In the genomic region with DNA sequence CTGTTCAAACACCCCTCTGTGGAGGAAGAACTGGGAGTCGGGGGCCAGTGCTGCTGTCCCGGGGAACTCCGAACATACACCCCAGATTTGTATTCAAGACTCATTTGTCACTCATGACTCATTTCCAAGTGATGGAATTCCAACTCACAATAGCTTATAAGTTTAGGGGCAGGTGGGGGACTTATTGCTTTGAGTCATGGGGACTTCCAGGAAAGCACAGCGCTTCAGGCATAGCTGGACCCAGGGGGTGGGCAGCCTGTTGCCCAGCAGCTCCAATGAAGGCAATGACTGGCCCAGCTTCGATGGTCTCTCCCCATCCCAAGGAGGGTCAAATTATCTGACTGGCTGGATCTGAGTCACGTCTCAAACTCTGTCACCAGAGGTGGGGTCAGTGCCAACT, we compare ENCODE assay signal across 13 cellular contexts.
DNase-seq lines count a peak whose midpoint lies in the region; ATAC-seq and TF ChIP-seq lines count a peak whose summit lies in the region.
"Had no signal": no experiment of that assay in that cellular context is flagged by ENCODE, and none has a peak within 500 bp of the region (broad histone marks: within the 10 kb centered on the region; RNA-seq: fewer than 3 reads in every experiment).

No MANE protein-coding gene starts in this region.

- no peaks in the 10 kb centered on the region for H3K4me1 ChIP-seq in mammary epithelial cell (ENCODE audit: insufficient read depth, low read length)
- H3K4me1 ChIP-seq in osteoblast (ENCODE audit: insufficient read depth, low read length): peaks cover 8% of the 10 kb centered on the region

- ATAC-seq in left colon: no peak
- no peak for ATAC-seq in HG02870 (IDR thresholded peaks at IDR 0.05; ENCODE audit: unreplicated experiment)
- ATAC-seq: stimulated activated naive CD8-positive, alpha-beta T cell treated with anti-CD3 and anti-CD28 coated beads, Interleukin-15, Interleukin-2, amounts not matched to agents 100 U/mL and 50 U/mL, for 24 hours had no signal

- H3K9me3 ChIP-seq in mammary epithelial cell (replicated peaks; ENCODE audit: insufficient read depth, low read length) (no peaks in the 10 kb centered on the region), osteoblast (ENCODE audit: low read depth, low read length) (no peaks in the 10 kb centered on the region)

- H3K36me3 ChIP-seq in mammary epithelial cell (ENCODE audit: insufficient read depth, low read length): no peaks in the 10 kb centered on the region
- H3K36me3 ChIP-seq in osteoblast (ENCODE audit: insufficient read depth, low read length): no peaks in the 10 kb centered on the region

- H4K20me1 ChIP-seq in mammary epithelial cell (ENCODE audit: insufficient read depth, low read length) (no peaks in the 10 kb centered on the region), osteoblast (ENCODE audit: insufficient read depth, low read length) (no peaks in the 10 kb centered on the region)

- H3K27ac ChIP-seq in mammary epithelial cell (ENCODE audit: insufficient read depth, low read depth, low read length) (no peak overlapping the region), osteoblast (ENCODE audit: low read depth, low read length) (no peak overlapping the region)

- H3K4me2 ChIP-seq in mammary epithelial cell (ENCODE audit: insufficient read depth, low read depth, low read length) (no peak overlapping the region), osteoblast (ENCODE audit: insufficient read depth, low read length) (peak overlapping the region; percentile 32)

- 46% methylated on average over 5 of the region's 6 CpGs for WGBS in mammary epithelial cell (ENCODE audit: low coverage, missing lambda C conversion rate)

- in situ Hi-C loops in mammary epithelial cell (cut with MboI; ENCODE audit: low sequenced_read_pairs in 2 of 2): loop anchor here in 1 of 2 donors (10.0 kb wide), 1 partner anchor 285 kb away; the partner anchor contains the start of gene SNRPA1

- no peak overlapping the region for H3K9ac ChIP-seq in mammary epithelial cell (ENCODE audit: insufficient read depth, low read length)

- TF ChIP-seq CTCF in mammary epithelial cell (conservative IDR thresholded peaks at IDR 0.05 in 1 of 2, IDR thresholded peaks at IDR 0.05 in 1 of 2; ENCODE audit: extremely low read depth in 1 of 2, insufficient read depth in 1 of 2, low read depth in 1 of 2, low read length in 2 of 2) (no peak), osteoblast (IDR thresholded peaks at IDR 0.05; ENCODE audit: extremely low read depth, low read depth, low read length) (no peak)

- no peak overlapping the region for H3K4me3 ChIP-seq in mammary epithelial cell (replicated peaks in 1 of 3; ENCODE audit: insufficient read depth in 1 of 3, low read depth in 2 of 3, low read length in 3 of 3)
- peak overlapping the region; percentile 17 for H3K4me3 ChIP-seq in osteoblast (ENCODE audit: insufficient read depth, low read length)

- CTCF ChIA-PET in mammary epithelial cell (lab: Charles Lee; ENCODE audit: low non-redundant PET): interaction anchor here (0.6 to 0.8 kb wide), 2 partner anchors 139 to 223 kb away, joined by 4 to 6 read pairs; no protein-coding TSS in a partner anchor

- dilution Hi-C loops in mammary epithelial cell (cut with HindIII; ENCODE audit: low sequenced_read_pairs): no loop called here

- peak; percentile 85 for DNase-seq in ELR (ENCODE audit: low read depth)
- DNase-seq in M059J (ENCODE audit: low read depth): peak; percentile 95
- peak; percentile 88 for DNase-seq in mammary epithelial cell
- peak; percentile 91 for DNase-seq in osteoblast (ENCODE audit: insufficient read length, low spot score, missing footprints)
- DNase-seq in left colon: no peak
- DNase-seq in stimulated activated CD4-positive, alpha-beta T cell treated with anti-CD3 and anti-CD28 coated beads, Interleukin-15, amount 100 ng/mL, for 24 hours: no peak
- DNase-seq in NCI-H2227 treated with DMSO at 0.1 percent for 48 hours (lab: John Stamatoyannopoulos, UW): no peak
- DNase-seq: activated B cell treated with CpG ODN at 0.5 μM for 24 hours; activated naive CD4-positive, alpha-beta T cell treated with Interleukin-2 at 50 U/mL for 16 hours; CD4-positive, alpha-beta memory T cell; MV-4-11; stimulated activated naive CD8-positive, alpha-beta T cell treated with anti-CD3 and anti-CD28 coated beads, Interleukin-15, Interleukin-2, amounts not matched to agents 100 U/mL and 50 U/mL, for 24 hours had no signal

- H3K79me2 ChIP-seq in mammary epithelial cell (ENCODE audit: insufficient read depth, low read length) (no peaks in the 10 kb centered on the region), osteoblast (ENCODE audit: insufficient read depth, low read length) (no peaks in the 10 kb centered on the region)

- intact Hi-C loops in mammary epithelial cell (cut with micrococcal nuclease) (loop anchor here (2.0 to 5.0 kb wide), 3 partner anchors 59 to 279 kb away; no protein-coding TSS in a partner anchor), left colon (cut with DNase I, micrococcal nuclease) (no loop called here)

- no peak overlapping the region for H2AFZ ChIP-seq in mammary epithelial cell (ENCODE audit: low read depth, low read length)
- no peak overlapping the region for H2AFZ ChIP-seq in osteoblast (ENCODE audit: low read length)

- BruUV-seq in mammary epithelial cell (replicated peaks; lab: Mats Ljungman, UMichigan): no TSS peak

- H3K27me3 ChIP-seq in mammary epithelial cell (ENCODE audit: insufficient read depth, low read length) (no peaks in the 10 kb centered on the region), osteoblast (ENCODE audit: insufficient read depth, low read length) (peaks cover 3% of the 10 kb centered on the region)

Comparison
In these comparisons a context has a peak if more than half of its experiments do, and no peak if none do; other contexts are left out.
1. DNase-seq: peak in ELR (single experiment), M059J (single experiment), mammary epithelial cell (single experiment) and osteoblast (single experiment); none in left colon (0 of 2), stimulated activated CD4-positive, alpha-beta T cell treated with anti-CD3 and anti-CD28 coated beads, Interleukin-15, amount 100 ng/mL, for 24 hours (single experiment) and NCI-H2227 treated with DMSO at 0.1 percent for 48 hours (single experiment).